In genomic region chr4:81712714-81713113, GRCh38 we compare ENCODE assay signal across 23 cellular contexts.
"Had no signal": no experiment of that assay in that cellular context is flagged by ENCODE, and none has a peak within 500 bp of the region (broad histone marks: within the 10 kb centered on the region; RNA-seq: fewer than 3 reads in every experiment).

No MANE protein-coding gene starts in this region.

- H3K36me3 ChIP-seq: esophagus muscularis mucosa, gastroesophageal sphincter, heart left ventricle, left ventricle myocardium inferior, lower lobe of right lung had no signal

- ATAC-seq: foreskin keratinocyte, gastroesophageal sphincter, heart left ventricle, left colon, left lobe of liver, lower lobe of right lung, mucosa of descending colon had no signal

- H3K9me3 Mint-ChIP-seq: immature natural killer cell had no signal

- H3K4me1 Mint-ChIP-seq: immature natural killer cell had no signal

- H3K4me3 ChIP-seq: coronary artery, dorsolateral prefrontal cortex, esophagus muscularis mucosa, gastroesophageal sphincter, heart left ventricle, hepatocyte, left ventricle myocardium inferior, lower lobe of right lung, mucosa of descending colon had no signal

- H3K79me2 ChIP-seq: hepatocyte had no signal

- H3K27me3 Mint-ChIP-seq: naive B cell had no signal

- H3K9me3 ChIP-seq: esophagus muscularis mucosa, gastroesophageal sphincter, heart left ventricle, left ventricle myocardium inferior, lower lobe of right lung, mucosa of descending colon had no signal

- H3K4me2 ChIP-seq: hepatocyte had no signal

- H3K27ac Mint-ChIP-seq: immature natural killer cell, mesothelial cell of epicardium had no signal

- DNase-seq: dermis blood vessel endothelial cell; dorsolateral prefrontal cortex; effector CD4-positive, alpha-beta T cell; effector memory CD4-positive, alpha-beta T cell; foreskin keratinocyte; heart left ventricle; hypothalamus; immature natural killer cell; islet precursor cell; kidney; kidney glomerular epithelial cell; left colon; left ventricle myocardium inferior; lower lobe of right lung; mesenchymal stem cell; mucosa of descending colon; naive B cell had no signal

- H3K27ac ChIP-seq: coronary artery, dorsolateral prefrontal cortex, esophagus muscularis mucosa, foreskin keratinocyte, gastroesophageal sphincter, heart left ventricle, hepatocyte, left ventricle myocardium inferior, lower lobe of right lung had no signal

- H2AFZ ChIP-seq: hepatocyte had no signal

- H3K27me3 ChIP-seq: foreskin keratinocyte, heart left ventricle, hepatocyte had no signal

- H3K36me3 Mint-ChIP-seq: immature natural killer cell, mesothelial cell of epicardium, naive B cell had no signal

- H3K4me3 Mint-ChIP-seq: immature natural killer cell, mesothelial cell of epicardium had no signal
